ENCODE assay signal across 8 cellular contexts in the genomic region with DNA sequence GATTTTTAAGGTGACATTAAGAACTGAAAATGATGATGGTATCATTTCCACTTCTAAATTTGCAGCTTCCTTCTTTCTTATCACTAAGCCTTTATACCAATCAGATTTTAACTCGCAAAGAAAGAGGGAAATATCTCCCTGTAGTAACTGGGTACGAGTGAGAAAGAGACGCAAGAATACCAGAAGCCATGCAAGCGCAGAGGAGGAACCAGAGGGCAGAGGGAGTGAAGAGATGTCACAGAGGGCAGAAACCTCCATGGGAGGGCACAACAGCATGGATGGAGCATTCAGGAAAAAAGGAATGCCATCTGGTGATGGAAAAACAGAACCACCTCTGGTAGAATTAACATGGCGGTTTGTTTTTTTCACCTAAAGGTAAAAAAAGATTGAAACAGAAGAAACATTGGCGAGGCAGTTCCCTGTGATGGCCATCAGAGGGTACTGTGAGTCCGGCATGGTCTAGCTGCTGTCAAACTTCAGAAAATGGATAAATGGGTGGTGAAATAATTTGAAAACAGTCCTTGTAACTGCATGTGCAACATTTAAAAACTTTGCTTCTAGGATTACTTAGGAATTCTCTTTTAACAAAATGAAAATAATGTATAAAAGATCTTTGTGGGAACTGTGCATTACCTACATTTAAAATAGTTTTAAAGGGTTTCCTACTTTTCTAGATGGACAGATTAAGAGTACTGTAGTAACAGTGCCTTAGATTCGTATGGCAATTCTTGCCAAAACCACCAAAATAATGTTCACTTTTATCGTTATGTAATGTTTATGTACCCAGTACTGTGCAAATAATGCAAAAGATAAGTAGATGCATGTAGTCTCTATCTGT.
DNase-seq lines count a peak whose midpoint lies in the region; ATAC-seq and TF ChIP-seq lines count a peak whose summit lies in the region.

No MANE protein-coding gene starts in this region.

- H3K27ac Mint-ChIP-seq in naive thymus-derived CD8-positive, alpha-beta T cell, result peak overlapping the region in 3 of 10 donors; percentile 7 to 66 (median 42)

- no peak overlapping the region for H3K4me3 ChIP-seq in esophagus squamous epithelium

- H3K9me3 ChIP-seq in esophagus squamous epithelium, result no peaks in the 10 kb centered on the region

- no peaks in the 10 kb centered on the region for H3K4me1 ChIP-seq in esophagus squamous epithelium

- H3K36me3 Mint-ChIP-seq in naive thymus-derived CD8-positive, alpha-beta T cell, result peaks cover 0 to 39% (median 4%) of the 10 kb centered on the region in 3 donors

- H3K9me3 Mint-ChIP-seq in naive thymus-derived CD8-positive, alpha-beta T cell, result no peaks in the 10 kb centered on the region

- H3K36me3 ChIP-seq in esophagus squamous epithelium, result peaks cover 0 to 10% (median 0%) of the 10 kb centered on the region in 3 donors

- peak in 4 of 6 experiments; percentile 34 to 58 (median 44) for TF ChIP-seq CTCF in esophagus squamous epithelium (IDR thresholded peaks at IDR 0.05)

- H3K27me3 ChIP-seq in esophagus squamous epithelium, result no peaks in the 10 kb centered on the region

- POLR2A ChIA-PET in naive thymus-derived CD8-positive, alpha-beta T cell (lab: Charles Lee), result no interaction called here

- 71 to 84% methylated on average over 9 of the region's 9 CpGs for WGBS in esophagus squamous epithelium, 2 donors

- DNase-seq in COLO829 (ENCODE audit: low spot score), result peak; percentile 23
- DNase-seq in OCI-M1 (lab: John Stamatoyannopoulos, UW), result peak; percentile 49
- DNase-seq in esophagus squamous epithelium (lab: John Stamatoyannopoulos, UW), result no peak
- DNase-seq in pons (ENCODE audit: low spot score), result peak; percentile 65
- DNase-seq in NCI-H1417 treated with DMSO at 0.1 percent for 48 hours (lab: John Stamatoyannopoulos, UW), result no peak
- no peak for DNase-seq in naive thymus-derived CD8-positive, alpha-beta T cell
- DNase-seq in stimulated activated CD4-positive, alpha-beta T cell treated with anti-CD3 and anti-CD28 coated beads, Interleukin-12 subunit alpha, Interleukin-12 subunit beta, amount 100 ng/mL, for 4 hours, result no peak

- H3K4me3 Mint-ChIP-seq in naive thymus-derived CD8-positive, alpha-beta T cell, result no peak overlapping the region

- peaks cover 8 to 11% (median 10%) of the 10 kb centered on the region in 4 donors for H3K4me1 Mint-ChIP-seq in naive thymus-derived CD8-positive, alpha-beta T cell

- intact Hi-C loops in esophagus squamous epithelium (cut with DNase I), result no loop called here

- no peak overlapping the region for H3K27ac ChIP-seq in esophagus squamous epithelium

- H3K27me3 Mint-ChIP-seq in naive thymus-derived CD8-positive, alpha-beta T cell, result no peaks in the 10 kb centered on the region

- no peak for TF ChIP-seq POLR2A in esophagus squamous epithelium (IDR thresholded peaks at IDR 0.05)

- ATAC-seq in GM21723 (IDR thresholded peaks at IDR 0.05; ENCODE audit: unreplicated experiment), result peak; percentile 67
- ATAC-seq in naive thymus-derived CD8-positive, alpha-beta T cell, result no peak

Comparison
In these comparisons a context has a peak if more than half of its experiments do, and no peak if none do; other contexts are left out.
1. DNase-seq: peak in COLO829 (single experiment), OCI-M1 (single experiment) and pons (single experiment); none in esophagus squamous epithelium (single experiment), NCI-H1417 treated with DMSO at 0.1 percent for 48 hours (single experiment), naive thymus-derived CD8-positive, alpha-beta T cell (0 of 10) and stimulated activated CD4-positive, alpha-beta T cell treated with anti-CD3 and anti-CD28 coated beads, Interleukin-12 subunit alpha, Interleukin-12 subunit beta, amount 100 ng/mL, for 4 hours (single experiment).